9 cellular contexts compared by ENCODE assay signal in genomic region chr4:156949373-156949814, GRCh38. TPM values are rescaled to one million over a fixed set of nuclear protein-coding genes. Genes with fewer than 3 reads are reported as not detected.
DNase-seq lines count a peak whose midpoint lies in the region; ATAC-seq and TF ChIP-seq lines count a peak whose summit lies in the region.
"Had no signal": no experiment of that assay in that cellular context is flagged by ENCODE, and none has a peak within 500 bp of the region (broad histone marks: within the 10 kb centered on the region; RNA-seq: fewer than 3 reads in every experiment).

No MANE protein-coding gene starts in this region.

- ATAC-seq in SK-N-SH treated with all-trans-retinoic acid at 6 μM for 48 hours (peak; percentile 58), foreskin keratinocyte (peak; percentile 34), GM18520 (IDR thresholded peaks at IDR 0.05; ENCODE audit: unreplicated experiment) (no peak)

- no peaks in the 10 kb centered on the region for H3K27me3 ChIP-seq in foreskin keratinocyte

- peaks cover 79% of the 10 kb centered on the region for H3K4me1 ChIP-seq in foreskin keratinocyte

- DNase-seq in DMS53 treated with DMSO at 0.1 percent for 48 hours (lab: John Stamatoyannopoulos, UW; ENCODE audit: unreplicated experiment) (peak; percentile 20), foreskin keratinocyte (peak; percentile 87 to 94), pulmonary artery endothelial cell (ENCODE audit: low read depth, low spot score) (peak; percentile 85), GDM1 (lab: John Stamatoyannopoulos, UW) (no peak), SHP77 treated with DMSO at 0.1 percent for 48 hours (lab: John Stamatoyannopoulos, UW) (no peak), NCI-H345 treated with DMSO at 0.1 percent for 48 hours (lab: John Stamatoyannopoulos, UW; ENCODE audit: unreplicated experiment) (no peak)
- DNase-seq: stimulated activated naive CD4-positive, alpha-beta T cell treated with Interleukin-2 at 50 U/mL for 16 hours had no signal

- H3K27ac ChIP-seq in foreskin keratinocyte = peak overlapping the region; percentile 99

- TF ChIP-seq CTCF in foreskin keratinocyte (conservative IDR thresholded peaks at IDR 0.05) = no peak

TF ChIP-seq in SK-N-SH treated with all-trans-retinoic acid at 6 μM for 48 hours, 23 proteins besides CTCF, POLR2A, EP300 and RAD21:
- TF ChIP-seq RARB (CRISPR knock-in tag; IDR thresholded peaks at IDR 0.05) = no peak
- TF ChIP-seq TCF4 (CRISPR knock-in tag; IDR thresholded peaks at IDR 0.05; ENCODE audit: borderline replicate concordance) = no peak
- TF ChIP-seq PPARA (CRISPR knock-in tag; IDR thresholded peaks at IDR 0.05; ENCODE audit: borderline replicate concordance) = no peak
- TF ChIP-seq ISL1 (CRISPR knock-in tag; IDR thresholded peaks at IDR 0.05) = no peak
- no peak for TF ChIP-seq ZNF70 (CRISPR knock-in tag; IDR thresholded peaks at IDR 0.05)
- TF ChIP-seq ZNF8 (CRISPR knock-in tag; IDR thresholded peaks at IDR 0.05) = no peak
- no peak for TF ChIP-seq SNAI2 (CRISPR knock-in tag; IDR thresholded peaks at IDR 0.05)
- no peak for TF ChIP-seq ZNF565 (CRISPR knock-in tag; conservative IDR thresholded peaks at IDR 0.05; ENCODE audit: low read depth)

RNA-seq across cellular contexts. Expression of gene PDGFC, which starts 22.2 kb away (rescaled TPM):
- total RNA-seq in foreskin keratinocyte (36.6 and 41.4 TPM in 2 replicates), pulmonary artery endothelial cell (9.8 and 11.7 TPM in 2 replicates)
- 13.9 and 14.2 TPM in 2 replicates for polyA plus RNA-seq in foreskin keratinocyte

Comparison
In these comparisons a context has a peak if more than half of its experiments do, and no peak if none do; other contexts are left out.
1. DNase-seq: peak in DMS53 treated with DMSO at 0.1 percent for 48 hours (single experiment), foreskin keratinocyte (2 of 2) and pulmonary artery endothelial cell (single experiment); none in GDM1 (single experiment), SHP77 treated with DMSO at 0.1 percent for 48 hours (single experiment) and NCI-H345 treated with DMSO at 0.1 percent for 48 hours (single experiment).